Comparison of ENCODE assay signal across 17 cellular contexts in the genomic region with DNA sequence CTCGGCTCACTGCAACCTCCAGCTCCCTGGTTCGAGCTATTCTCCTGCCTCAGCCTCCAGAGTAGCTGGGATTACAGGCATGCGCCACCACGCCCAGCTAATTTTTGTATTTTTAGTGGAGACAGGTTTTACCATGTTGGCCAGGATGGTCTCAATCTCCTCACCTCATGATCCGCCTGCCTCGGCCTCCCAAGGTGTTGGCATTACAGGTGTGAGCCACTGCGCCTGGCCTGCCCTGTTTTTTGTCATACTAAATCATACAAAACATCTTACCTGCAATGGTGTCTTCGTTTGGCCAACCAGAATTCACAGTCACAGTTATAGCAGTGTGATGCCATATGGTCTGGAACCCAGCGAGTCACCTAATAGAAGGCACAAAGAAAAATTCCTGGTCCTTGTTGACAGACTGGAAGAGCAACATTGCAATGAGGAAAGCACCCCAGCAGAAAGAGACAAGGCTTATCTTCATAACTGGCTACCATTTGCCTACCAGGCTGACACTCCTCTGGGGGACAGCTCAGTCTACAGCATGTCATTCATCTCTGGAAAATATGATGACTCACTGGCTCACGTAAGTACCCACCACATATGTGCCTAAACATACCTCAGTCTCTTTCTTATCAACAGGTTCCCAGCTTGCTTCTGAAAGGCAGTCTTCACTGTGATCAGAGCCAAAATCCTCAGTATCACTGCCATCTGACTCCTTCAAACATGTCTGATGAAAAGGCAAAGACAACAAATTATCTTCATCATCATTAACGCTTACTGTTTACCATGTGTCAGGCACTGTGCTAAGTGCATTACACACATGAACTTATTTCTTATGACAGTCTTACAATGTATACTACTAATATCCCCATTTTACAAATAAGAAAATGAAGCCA. TPM values are rescaled to one million over a fixed set of nuclear protein-coding genes. Genes with fewer than 3 reads are reported as not detected.
A peak's percentile ranks its signal among the peaks of the same experiment; 100 is the strongest.
DNase-seq lines count a peak whose midpoint lies in the region; ATAC-seq, FAIRE-seq and TF ChIP-seq lines count a peak whose summit lies in the region.
"Had no signal": no experiment of that assay in that cellular context is flagged by ENCODE, and none has a peak within 500 bp of the region (broad histone marks: within the 10 kb centered on the region; RNA-seq: fewer than 3 reads in every experiment).

No MANE protein-coding gene starts in this region.

- H3K4me1 ChIP-seq in PC-9 (replicated peaks; ENCODE audit: insufficient read depth) (peaks cover 16% of the 10 kb centered on the region), K562 (replicated peaks in 1 of 2; ENCODE audit: control insufficient read depth in 2 of 2, insufficient read depth in 2 of 2, low read length in 2 of 2) (peaks cover 13 to 16% of the 10 kb centered on the region in 2 experiments; a peak in 4 of 5 replicates)

- H3K36me3 ChIP-seq in PC-9 (ENCODE audit: low read depth) (peaks cover 45% of the 10 kb centered on the region), K562 (ENCODE audit: control insufficient read depth, insufficient read depth, low read length) (peaks cover 83% of the 10 kb centered on the region)

- H3K27me3 ChIP-seq in PC-9 (ENCODE audit: insufficient read depth, low read depth) (no peaks in the 10 kb centered on the region), K562 (ENCODE audit: control insufficient read depth in 2 of 2, insufficient read depth in 2 of 2, low read length in 2 of 2) (no peaks in the 10 kb centered on the region)
- H3K27me3 ChIP-seq: dorsolateral prefrontal cortex had no signal

- H4K20me1 ChIP-seq in PC-9 (ENCODE audit: insufficient read depth) (no peaks in the 10 kb centered on the region; the same call in 1 of the 2 replicates), K562 (replicated peaks; ENCODE audit: control insufficient read depth, insufficient read depth, low read length) (peaks cover 5% of the 10 kb centered on the region; the same call in 1 of the 2 replicates)

- POLR2A ChIA-PET in PC-9 (lab: Charles Lee; ENCODE audit: unreplicated experiment), result interaction anchor here (0.7 kb wide), 1 partner anchor 139 kb away, joined by 3 read pairs; no protein-coding TSS in a partner anchor
- POLR2A ChIA-PET in K562 (lab: Yijun Ruan, JAX), result interaction anchor here (0.6 to 3.3 kb wide), 15 partner anchors 9 to 432 kb away, joined by 3 to 26 read pairs (median 5); a partner anchor contains a TSS

- H3K4me3 ChIP-seq in PC-9, result no peak overlapping the region
- no peak overlapping the region for H3K4me3 ChIP-seq in K562
- H3K4me3 ChIP-seq: dorsolateral prefrontal cortex had no signal

- no peak overlapping the region for H3K4me3 Mint-ChIP-seq in stimulated activated naive B cell treated with anti-CD40 and anti-IgM and Interleukin-4, amounts not matched to agents 10 μg/mL and 1 μg/mL and 100 μg/mL, for 72 hours

- TF ChIP-seq RAD21 in K562 (CRISPR knock-in tag; conservative IDR thresholded peaks at IDR 0.05 in 1 of 2, IDR thresholded peaks at IDR 0.05 in 1 of 2), result no peak

- DNase-seq in activated naive CD4-positive, alpha-beta T cell treated with anti-CD3 and anti-CD28 coated beads, Interleukin-2, amount 50 U/mL, for 16 hours, result peak; percentile 18
- no peak for DNase-seq in activated naive CD4-positive, alpha-beta T cell treated with Interleukin-2 at 50 U/mL for 16 hours
- peak; percentile 43 to 90 for DNase-seq in PC-9
- peak; percentile 80 to 93 (median 86) for DNase-seq in K562 (ENCODE audit: extremely low read depth in 1 of 4, low spot score in 3 of 4)
- no peak for DNase-seq in stimulated activated naive B cell treated with anti-CD40 and anti-IgM and Interleukin-4, amounts not matched to agents 10 μg/mL and 1 μg/mL and 100 μg/mL, for 72 hours
- no peak for DNase-seq in medulla oblongata (ENCODE audit: extremely low spot score)
- no peak for DNase-seq in OCI-M2 (lab: John Stamatoyannopoulos, UW; ENCODE audit: unreplicated experiment)
- DNase-seq: activated CD8-positive, alpha-beta memory T cell treated with anti-CD3 and anti-CD28 coated beads, Interleukin-2, amount 50 U/mL, for 48 hours; dorsolateral prefrontal cortex; KG1; NCI-H1092; NCI-H510A treated with DMSO at 0.1 percent for 48 hours; substantia nigra had no signal

- peak overlapping the region; percentile 76 for H3K27ac Mint-ChIP-seq in stimulated activated naive B cell treated with anti-CD40 and anti-IgM and Interleukin-4, amounts not matched to agents 10 μg/mL and 1 μg/mL and 100 μg/mL, for 72 hours

- intact Hi-C loops in PC-9 (cut with micrococcal nuclease; ENCODE audit: unreplicated experiment), result no loop called here
- intact Hi-C loops in K562 (cut with micrococcal nuclease), result no loop called here

- BruUV-seq in PC-9 (replicated peaks; lab: Mats Ljungman, UMichigan), result no TSS peak
- BruUV-seq in K562 (replicated peaks; lab: Mats Ljungman, UMichigan), result no TSS peak

- H3K27ac ChIP-seq in PC-9 (peak overlapping the region; percentile 49), K562 (ENCODE audit: extremely low read depth, low read depth, low read length) (peak overlapping the region; percentile 77; the same call in 2 of the 3 replicates)

- no peak overlapping the region for H2AFZ ChIP-seq in PC-9
- H2AFZ ChIP-seq in K562 (ENCODE audit: low read depth, low read length), result no peak overlapping the region

- ATAC-seq in K562, result peak; percentile 100
- ATAC-seq in stimulated activated naive B cell treated with anti-CD40 and anti-IgM and Interleukin-4, amounts not matched to agents 10 μg/mL and 1 μg/mL and 100 μg/mL, for 72 hours (replicated peaks), result peak in 1 of 2 donors; percentile 50
- ATAC-seq in HG03354 (IDR thresholded peaks at IDR 0.05; ENCODE audit: poor library complexity, severe bottlenecking, unreplicated experiment), result no peak
- ATAC-seq: Right ventricle myocardium inferior had no signal

- H3K4me2 ChIP-seq in PC-9 (no peak overlapping the region), K562 (ENCODE audit: insufficient read depth, low read length) (peak overlapping the region; percentile 53; the same call in 1 of the 2 replicates)

- H3K9me1 ChIP-seq in K562 (ENCODE audit: control insufficient read depth, insufficient read depth, low read length), result no peaks in the 10 kb centered on the region

- no peaks in the 10 kb centered on the region for H3K9me3 Mint-ChIP-seq in stimulated activated naive B cell treated with anti-CD40 and anti-IgM and Interleukin-4, amounts not matched to agents 10 μg/mL and 1 μg/mL and 100 μg/mL, for 72 hours

- TF ChIP-seq CTCF in PC-9 (conservative IDR thresholded peaks at IDR 0.05) (no peak), K562 (IDR thresholded peaks at IDR 0.05 in 2 of 3, conservative IDR thresholded peaks at IDR 0.05 in 1 of 3; ENCODE audit: insufficient read depth in 2 of 3, low read depth in 1 of 3, low read length in 3 of 3) (no peak)

- H3K9me3 ChIP-seq in PC-9 (ENCODE audit: insufficient read depth, low read depth) (no peaks in the 10 kb centered on the region; the same call in 1 of the 2 replicates), K562 (replicated peaks; ENCODE audit: control insufficient read depth, insufficient read depth, low read depth, low read length) (no peaks in the 10 kb centered on the region)

- no peaks in the 10 kb centered on the region for H3K79me2 ChIP-seq in PC-9 (ENCODE audit: low read depth)
- no peaks in the 10 kb centered on the region for H3K79me2 ChIP-seq in K562 (ENCODE audit: control insufficient read depth, insufficient read depth, low read length)

- peaks cover 18 to 36% of the 10 kb centered on the region in 2 donors for H3K4me1 Mint-ChIP-seq in stimulated activated naive B cell treated with anti-CD40 and anti-IgM and Interleukin-4, amounts not matched to agents 10 μg/mL and 1 μg/mL and 100 μg/mL, for 72 hours

- no peaks in the 10 kb centered on the region for H3K27me3 Mint-ChIP-seq in stimulated activated naive B cell treated with anti-CD40 and anti-IgM and Interleukin-4, amounts not matched to agents 10 μg/mL and 1 μg/mL and 100 μg/mL, for 72 hours

- CTCF ChIA-PET in PC-9 (lab: Charles Lee) (no interaction called here), K562 (lab: Yijun Ruan, JAX; ENCODE audit: low intra/inter-chr PET ratio) (no interaction called here)

- H3K36me3 Mint-ChIP-seq in stimulated activated naive B cell treated with anti-CD40 and anti-IgM and Interleukin-4, amounts not matched to agents 10 μg/mL and 1 μg/mL and 100 μg/mL, for 72 hours, result peaks cover 61 to 70% of the 10 kb centered on the region in 2 donors

- 51% methylated on average over 9 of the region's 11 CpGs for WGBS in K562 (ENCODE audit: insufficient coverage, low coverage, missing lambda C conversion rate)

- in situ Hi-C loops in K562 (cut with MboI), result no loop called here

- H3K9me2 ChIP-seq in PC-9 (ENCODE audit: insufficient read depth), result no peaks in the 10 kb centered on the region

- FAIRE-seq in K562 (lab: Jason Lieb, UNC), result peak; percentile 100
- FAIRE-seq: H54 had no signal

- no peak for TF ChIP-seq POLR2A in K562 (conservative IDR thresholded peaks at IDR 0.05)

- peaks cover 19% of the 10 kb centered on the region; the same call in 1 of the 2 replicates for H3F3A ChIP-seq in PC-9 (ENCODE audit: insufficient read depth, low read depth)

- peak; percentile 95 for TF ChIP-seq EP300 in K562 (IDR thresholded peaks at IDR 0.05; ENCODE audit: low read length)

- H3K9ac ChIP-seq in K562 (ENCODE audit: insufficient read depth in 1 of 2, low read depth in 2 of 2, low read length in 2 of 2), result peak overlapping the region in 1 of 2 experiments; percentile 31; a peak in 1 of 4 replicates

RNA-seq across cellular contexts. Expression of a gene that starts 4.3 kb away (rescaled TPM):
- total RNA-seq in PC-9 (2021), result not detected in 2 replicates
- total RNA-seq in K562 (2011; cell fraction: chromatin; rRNA removed; ENCODE audit: low replicate concordance), result 0.07 TPM in 1 of 2 replicates, not detected in the other
- total RNA-seq in K562 (2011; cell fraction: nucleolus; rRNA removed), result under 0.01 and 0.13 TPM in 2 replicates
- total RNA-seq in K562 (2011; cell fraction: nucleoplasm; rRNA removed), result 0.15 TPM in 1 of 2 replicates, not detected in the other
- not detected in 2 replicates for total RNA-seq in K562 (2014; rRNA removed)
- total RNA-seq in K562 (2014; rRNA removed; fragmentation: Illumina TruSeq; extraction: Trizol), result not detected in 2 replicates
- not detected in 2 replicates for total RNA-seq in K562 (2015; rRNA removed; fragmentation: Illumina TruSeq; extraction: Trizol)
- total RNA-seq in K562 (2021), result not detected in 2 replicates
- polyA plus RNA-seq in K562 (2011; rRNA removed), result not detected in 2 replicates
- not detected in 2 replicates for polyA plus RNA-seq in K562 (2011; cell fraction: cytosol; rRNA removed)
- not detected in 2 replicates for polyA plus RNA-seq in K562 (2011; cell fraction: nucleus; rRNA removed)
- polyA plus RNA-seq in K562 (2012), result not detected in 2 replicates
- polyA plus RNA-seq in K562 (2014; fragmentation: Illumina TruSeq; extraction: Trizol), result not detected in 2 replicates
- not detected for polyA plus RNA-seq in K562 (2014; fragmentation: Nextera tagmentation; extraction: Ambion mirVana)
- 0.04 TPM in 1 of 2 replicates, not detected in the other for polyA plus RNA-seq in K562 (2014; rRNA removed)
- polyA minus RNA-seq in K562 (2011; rRNA and poly(A)+ RNA removed), result not detected in 2 replicates
- not detected in 2 replicates for polyA minus RNA-seq in K562 (2011; cell fraction: cytosol; rRNA and poly(A)+ RNA removed)
- not detected in 2 replicates for polyA minus RNA-seq in K562 (2011; cell fraction: nucleus; rRNA and poly(A)+ RNA removed)
- total RNA-seq: cardiac septum, Right ventricle myocardium inferior had no signal

RNA-seq across cellular contexts. Expression of a gene that starts 22.0 kb away (rescaled TPM):
- total RNA-seq in PC-9 (2021), result 35.1 and 39.6 TPM in 2 replicates
- total RNA-seq in K562 (2011; cell fraction: chromatin; rRNA removed; ENCODE audit: low replicate concordance), result 160 and 172 TPM in 2 replicates
- 62.4 and 79.2 TPM in 2 replicates for total RNA-seq in K562 (2011; cell fraction: nucleolus; rRNA removed)
- 88.1 and 88.9 TPM in 2 replicates for total RNA-seq in K562 (2011; cell fraction: nucleoplasm; rRNA removed)
- 28.7 and 40.9 TPM in 2 replicates for total RNA-seq in K562 (2014; rRNA removed)
- total RNA-seq in K562 (2014; rRNA removed; fragmentation: Illumina TruSeq; extraction: Trizol), result 28.4 and 28.5 TPM in 2 replicates
- total RNA-seq in K562 (2015; rRNA removed; fragmentation: Illumina TruSeq; extraction: Trizol), result 32.5 and 35.9 TPM in 2 replicates
- 43.7 and 45.7 TPM in 2 replicates for total RNA-seq in K562 (2021)
- 44.6 and 57.3 TPM in 2 replicates for polyA plus RNA-seq in K562 (2011; rRNA removed)
- 29.4 and 34.9 TPM in 2 replicates for polyA plus RNA-seq in K562 (2011; cell fraction: cytosol; rRNA removed)
- 111 TPM in 2 replicates for polyA plus RNA-seq in K562 (2011; cell fraction: nucleus; rRNA removed)
- polyA plus RNA-seq in K562 (2012), result 15.8 and 19.3 TPM in 2 replicates
- 25.7 and 29.4 TPM in 2 replicates for polyA plus RNA-seq in K562 (2014; fragmentation: Illumina TruSeq; extraction: Trizol)
- 1 to 10 TPM; 8.8 to 9.1 TPM for polyA plus RNA-seq in K562 (2014; fragmentation: Nextera tagmentation; extraction: Ambion mirVana)
- polyA plus RNA-seq in K562 (2014; rRNA removed), result 22.7 and 27.4 TPM in 2 replicates
- polyA minus RNA-seq in K562 (2011; rRNA and poly(A)+ RNA removed), result 86.8 and 126 TPM in 2 replicates
- 29.8 and 38.3 TPM in 2 replicates for polyA minus RNA-seq in K562 (2011; cell fraction: cytosol; rRNA and poly(A)+ RNA removed)
- 23.7 and 38.2 TPM in 2 replicates for polyA minus RNA-seq in K562 (2011; cell fraction: nucleus; rRNA and poly(A)+ RNA removed)

Comparison
In these comparisons a context has a peak if more than half of its experiments do, and no peak if none do; other contexts are left out.
1. DNase-seq: peak in activated naive CD4-positive, alpha-beta T cell treated with anti-CD3 and anti-CD28 coated beads, Interleukin-2, amount 50 U/mL, for 16 hours (single experiment), PC-9 (2 of 2) and K562 (4 of 4); none in activated naive CD4-positive, alpha-beta T cell treated with Interleukin-2 at 50 U/mL for 16 hours (single experiment), stimulated activated naive B cell treated with anti-CD40 and anti-IgM and Interleukin-4, amounts not matched to agents 10 μg/mL and 1 μg/mL and 100 μg/mL, for 72 hours (single experiment), medulla oblongata (single experiment) and OCI-M2 (single experiment).